ENCODE assay signal across 8 cellular contexts in the genomic region with DNA sequence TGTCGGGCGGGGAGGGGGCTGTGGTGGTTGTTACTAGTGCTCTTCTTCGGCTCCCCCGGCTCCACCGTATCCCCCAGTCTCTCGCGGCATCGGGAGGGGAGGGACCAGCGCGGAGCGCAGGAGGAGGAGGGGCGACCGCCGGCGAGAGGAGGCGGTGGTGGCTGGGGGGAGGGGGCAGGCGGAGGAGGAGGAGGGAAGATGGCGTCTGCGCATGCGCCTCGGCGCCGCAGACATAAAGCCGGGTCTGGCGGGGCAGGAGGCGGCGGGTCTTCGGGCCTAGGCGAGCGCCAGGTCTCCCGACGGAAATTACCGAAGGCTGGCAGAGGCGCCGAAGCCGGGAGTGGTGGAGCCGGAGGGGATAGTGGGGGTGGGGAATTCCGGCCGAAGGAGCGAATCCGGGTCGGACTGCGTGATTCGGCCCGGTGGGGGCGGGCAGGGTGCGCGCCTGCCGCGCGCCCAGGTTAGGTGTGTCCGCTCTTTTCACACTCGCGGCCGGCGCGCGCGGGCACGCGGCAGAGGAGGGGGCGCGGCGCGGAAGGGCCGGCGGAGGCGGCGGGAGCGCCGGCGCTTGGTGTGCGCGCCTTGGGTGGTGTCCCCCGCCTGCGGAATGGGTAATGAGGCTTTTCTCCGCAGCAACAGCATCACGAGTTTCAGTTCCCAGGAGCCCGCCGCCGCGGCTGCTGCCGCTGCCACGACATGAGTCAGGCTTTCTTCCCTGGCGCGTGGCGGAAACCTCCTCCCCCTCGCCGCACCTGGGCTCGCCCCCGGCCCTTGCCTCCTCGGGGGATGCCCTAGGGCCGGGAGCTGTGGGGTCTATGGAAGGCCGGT. TPM values are rescaled to one million over a fixed set of nuclear protein-coding genes. Genes with fewer than 3 reads are reported as not detected.
DNase-seq lines count a peak whose midpoint lies in the region; ATAC-seq and TF ChIP-seq lines count a peak whose summit lies in the region.

No MANE protein-coding gene starts in this region.

- H3K27ac ChIP-seq in mesenchymal stem cell (ENCODE audit: low read length, poor library complexity, severe bottlenecking), result peak overlapping the region; percentile 92

- H3K14ac ChIP-seq in mesenchymal stem cell (ENCODE audit: low read length in 2 of 2), result peak overlapping the region in 1 of 2 experiments; percentile 97

- peaks cover 37 to 39% of the 10 kb centered on the region in 2 donors for H3K4me1 Mint-ChIP-seq in effector memory CD8-positive, alpha-beta T cell (ENCODE audit: low read depth in 2 of 2)

- H3K36me3 ChIP-seq in mesenchymal stem cell (ENCODE audit: control insufficient read depth in 1 of 2, insufficient read depth in 2 of 2, low read depth in 1 of 2, low read length in 2 of 2), result peaks cover 9 to 27% of the 10 kb centered on the region in 2 experiments

- no peaks in the 10 kb centered on the region for H3K27me3 Mint-ChIP-seq in effector memory CD8-positive, alpha-beta T cell

- peak overlapping the region in 1 of 2 experiments; percentile 96 for H3K23ac ChIP-seq in mesenchymal stem cell (ENCODE audit: low read length in 2 of 2)

- no peak for TF ChIP-seq CTCF in GM20000 (IDR thresholded peaks at IDR 0.05; ENCODE audit: extremely low read depth, missing control alignments)

- H4K8ac ChIP-seq in mesenchymal stem cell (ENCODE audit: low read length), result peak overlapping the region; percentile 94

- peak overlapping the region; percentile 96 to 98 for H3K4me3 Mint-ChIP-seq in effector memory CD8-positive, alpha-beta T cell

- H3K9ac ChIP-seq in mesenchymal stem cell (ENCODE audit: low read length), result peak overlapping the region; percentile 93

- H3K9me3 ChIP-seq in mesenchymal stem cell (ENCODE audit: control insufficient read depth, low read length), result no peaks in the 10 kb centered on the region

- peaks cover 13% of the 10 kb centered on the region for H3K4me1 ChIP-seq in mesenchymal stem cell (ENCODE audit: control insufficient read depth, insufficient read depth, low read depth, low read length)

- peak overlapping the region; percentile 95 to 98 for H3K18ac ChIP-seq in mesenchymal stem cell (ENCODE audit: low read depth in 1 of 2, low read length in 2 of 2)

- no peaks in the 10 kb centered on the region for H3K27me3 ChIP-seq in mesenchymal stem cell (ENCODE audit: control insufficient read depth in 1 of 2, insufficient read depth in 1 of 2, low read length in 2 of 2)

- H3K4me2 ChIP-seq in mesenchymal stem cell (ENCODE audit: low read length, poor library complexity, severe bottlenecking), result peak overlapping the region; percentile 92

- peaks cover 31% of the 10 kb centered on the region for H3K36me3 Mint-ChIP-seq in effector memory CD8-positive, alpha-beta T cell (ENCODE audit: insufficient read depth)

- ATAC-seq in effector memory CD8-positive, alpha-beta T cell (replicated peaks), result peak; percentile 72

- DNase-seq in CMK (ENCODE audit: low read depth) (peak; percentile 50), GM20000 (ENCODE audit: low spot score) (peak; percentile 97), HT-29 (ENCODE audit: low spot score) (peak; percentile 98), mesenchymal stem cell (peak; percentile 97)
- DNase-seq in NK-92 treated with Interleukin-12 subunit alpha and Interleukin-12 subunit beta, amount 100 ng/mL, for 24 hours (lab: John Stamatoyannopoulos, UW), result peak; percentile 98
- DNase-seq in activated CD8-positive, alpha-beta memory T cell treated with anti-CD3 and anti-CD28 coated beads for 48 hours (ENCODE audit: low read depth in 2 of 3, low spot score in 2 of 3), result peak; percentile 84 to 86 (median 85)
- DNase-seq in effector memory CD8-positive, alpha-beta T cell, result peak; percentile 90 to 92 (median 91)
- DNase-seq in stimulated activated CD8-positive, alpha-beta memory T cell treated with anti-CD3 and anti-CD28 coated beads, Interleukin-12 subunit alpha, Interleukin-12 subunit beta, amount 100 ng/mL, for 24 hours (ENCODE audit: extremely low read depth), result peak; percentile 94

- no peak overlapping the region for H2AK5ac ChIP-seq in mesenchymal stem cell (ENCODE audit: low read length, severe bottlenecking)

- peak overlapping the region; percentile 97 for H2BK15ac ChIP-seq in mesenchymal stem cell (ENCODE audit: low read depth, poor library complexity, severe bottlenecking)

- peak overlapping the region in 1 of 2 experiments; percentile 29 for H2BK12ac ChIP-seq in mesenchymal stem cell (ENCODE audit: low read length in 2 of 2)

- no peaks in the 10 kb centered on the region for H3K9me3 Mint-ChIP-seq in effector memory CD8-positive, alpha-beta T cell

- peak overlapping the region; percentile 93 to 98 for H3K27ac Mint-ChIP-seq in effector memory CD8-positive, alpha-beta T cell

- H3K4ac ChIP-seq in mesenchymal stem cell (ENCODE audit: low read depth in 1 of 2, low read length in 2 of 2), result peak overlapping the region; percentile 68 to 99

- H4K91ac ChIP-seq in mesenchymal stem cell (ENCODE audit: low read length), result peak overlapping the region; percentile 94

- H2BK120ac ChIP-seq in mesenchymal stem cell (ENCODE audit: low read depth, low read length), result peak overlapping the region; percentile 89

- H3K79me1 ChIP-seq in mesenchymal stem cell (replicated peaks; ENCODE audit: low read length, poor library complexity, severe bottlenecking), result peaks cover 2% of the 10 kb centered on the region

- H3K4me3 ChIP-seq in mesenchymal stem cell (ENCODE audit: insufficient read depth in 1 of 2, low read depth in 1 of 2, low read length in 2 of 2), result peak overlapping the region; percentile 79 to 84

- H2BK5ac ChIP-seq in mesenchymal stem cell (ENCODE audit: low read depth, low read length, poor library complexity, severe bottlenecking), result peak overlapping the region; percentile 95

- H2AFZ ChIP-seq in mesenchymal stem cell (ENCODE audit: low read depth, low read length), result peak overlapping the region; percentile 92

- WGBS in mesenchymal stem cell, result under 1% methylated on average over 83 of the region's 94 CpGs

RNA-seq across cellular contexts. Expression of a gene that starts 1.3 kb away (rescaled TPM):
- total RNA-seq in HT-29 (2014; rRNA removed; shearing (Covaris generic)), result 67.6 and 75.2 TPM in 2 replicates
- polyA plus RNA-seq in mesenchymal stem cell (2013, experiment 1 of 2), result 88.9 TPM
- 89.1 TPM for polyA plus RNA-seq in mesenchymal stem cell (2013, experiment 2 of 2)

Comparison
In these comparisons a context has a peak if more than half of its experiments do, and no peak if none do; other contexts are left out.
1. Peak in every context shown above with its lines: DNase-seq, ATAC-seq, H3K4me3 ChIP-seq and H3K27ac ChIP-seq.